In genomic region chr6:44224154-44224977, GRCh38 we compare ENCODE assay signal across 8 cellular contexts. TPM values are rescaled to one million over a fixed set of nuclear protein-coding genes. Genes with fewer than 3 reads are reported as not detected.
DNase-seq lines count a peak whose midpoint lies in the region; ATAC-seq and TF ChIP-seq lines count a peak whose summit lies in the region.

No MANE protein-coding gene starts in this region.

- H3K4me2 ChIP-seq in DND-41 (ENCODE audit: insufficient read depth, low read length) = peak overlapping the region; percentile 87

- H3K27me3 ChIP-seq in DND-41 (ENCODE audit: insufficient read depth, low read length, poor library complexity) = peaks cover 1% of the 10 kb centered on the region
- no peaks in the 10 kb centered on the region for H3K27me3 ChIP-seq in H7 (ENCODE audit: control insufficient read depth, insufficient read depth, low read length)
- peaks cover 4% of the 10 kb centered on the region for H3K27me3 ChIP-seq in effector memory CD4-positive, alpha-beta T cell (replicated peaks; ENCODE audit: control insufficient read depth, insufficient read depth, low read length, poor library complexity, severe bottlenecking)

- peaks cover 6% of the 10 kb centered on the region for H3K27me3 Mint-ChIP-seq in nephron (ENCODE audit: low read depth)

- no peaks in the 10 kb centered on the region for H3K36me3 Mint-ChIP-seq in nephron (ENCODE audit: low read depth)

- H3K4me3 ChIP-seq in DND-41 (ENCODE audit: low read depth in 1 of 2, low read length in 2 of 2) (peak overlapping the region; percentile 15 to 68; a peak in 3 of 4 replicates), H7 (ENCODE audit: insufficient read depth, low read depth, low read length) (peak overlapping the region; percentile 71)
- peak overlapping the region; percentile 66 for H3K4me3 ChIP-seq in effector memory CD4-positive, alpha-beta T cell (ENCODE audit: insufficient read depth, low read depth, low read length, poor library complexity, severe bottlenecking)

- TF ChIP-seq CTCF in DND-41 (IDR thresholded peaks at IDR 0.05; ENCODE audit: borderline replicate concordance, extremely low read depth, low read length, poor library complexity, severe bottlenecking) = peak; percentile 5
- TF ChIP-seq CTCF in nephron (IDR thresholded peaks at IDR 0.05; ENCODE audit: unreplicated experiment in 3 of 3) = no peak

- H3K79me2 ChIP-seq in DND-41 (ENCODE audit: insufficient read depth, low read length) = peaks cover 23% of the 10 kb centered on the region

- DNase-seq in DND-41 (peak; percentile 36), H7 (peak; percentile 69), RPMI8226 (peak; percentile 55), NCI-H187 treated with DMSO at 0.1 percent for 48 hours (lab: John Stamatoyannopoulos, UW) (no peak)
- no peak for DNase-seq in effector memory CD4-positive, alpha-beta T cell

- H3K4me1 Mint-ChIP-seq in nephron = peaks cover 69% of the 10 kb centered on the region

- H3K36me3 ChIP-seq in DND-41 (ENCODE audit: insufficient read depth, low read length) (peaks cover 16% of the 10 kb centered on the region), H7 (replicated peaks; ENCODE audit: control insufficient read depth, insufficient read depth, low read length) (peaks cover 6% of the 10 kb centered on the region)
- no peaks in the 10 kb centered on the region for H3K36me3 ChIP-seq in effector memory CD4-positive, alpha-beta T cell (ENCODE audit: control insufficient read depth, insufficient read depth, low read length)

- peak overlapping the region; percentile 80 to 88 (median 83) for H3K4me3 Mint-ChIP-seq in nephron

- H4K20me1 ChIP-seq in DND-41 (ENCODE audit: insufficient read depth, low read length) = peaks cover 27% of the 10 kb centered on the region

- peak overlapping the region; percentile 79 for H2AFZ ChIP-seq in DND-41 (ENCODE audit: low read depth, low read length)

- peak overlapping the region; percentile 69 for H3K9ac ChIP-seq in DND-41 (ENCODE audit: low read depth, low read length)

- peak overlapping the region; percentile 40 for H3K27ac ChIP-seq in DND-41 (ENCODE audit: low read length)
- H3K27ac ChIP-seq in effector memory CD4-positive, alpha-beta T cell (ENCODE audit: insufficient read depth, low read length, poor library complexity, severe bottlenecking) = no peak overlapping the region

- H3K27ac Mint-ChIP-seq in nephron = peak overlapping the region; percentile 54 to 74 (median 63)

- H3K4me1 ChIP-seq in DND-41 (ENCODE audit: insufficient read depth, low read length) = peaks cover 46% of the 10 kb centered on the region
- H3K4me1 ChIP-seq in effector memory CD4-positive, alpha-beta T cell (ENCODE audit: control insufficient read depth, insufficient read depth, low read length, poor library complexity, severe bottlenecking) = peaks cover 13% of the 10 kb centered on the region

- no peaks in the 10 kb centered on the region for H3K9me3 ChIP-seq in DND-41 (ENCODE audit: insufficient read depth, low read length, severe bottlenecking)
- H3K9me3 ChIP-seq in effector memory CD4-positive, alpha-beta T cell (ENCODE audit: control insufficient read depth, low read length) = no peaks in the 10 kb centered on the region

- no peaks in the 10 kb centered on the region for H3K9me3 Mint-ChIP-seq in nephron

- peak; percentile 15 for ATAC-seq in DND-41 (ENCODE audit: insufficient read depth, low read depth)
- ATAC-seq in HG02588 (IDR thresholded peaks at IDR 0.05; ENCODE audit: unreplicated experiment) = no peak
- ATAC-seq in HG02610 (IDR thresholded peaks at IDR 0.05; ENCODE audit: unreplicated experiment) = no peak

RNA-seq across cellular contexts. Expression of gene SLC29A1, which starts 1.0 kb away (rescaled TPM):
- 68.6 and 71.9 TPM in 2 replicates for total RNA-seq in H7 (2014; rRNA removed; shearing (Covaris generic))

RNA-seq across cellular contexts. Expression of gene MYMX, which starts 7.6 kb away (rescaled TPM):
- total RNA-seq in H7 (2014; rRNA removed; shearing (Covaris generic)) = 5.2 and 6.0 TPM in 2 replicates

RNA-seq across cellular contexts. Expression of gene HSP90AB1, which starts 22.5 kb away (rescaled TPM):
- 1,821 and 1,973 TPM in 2 replicates for total RNA-seq in H7 (2014; rRNA removed; shearing (Covaris generic))

RNA-seq across cellular contexts. Expression of gene SLC35B2, which starts 33.0 kb away (rescaled TPM):
- 27.2 and 28.7 TPM in 2 replicates for total RNA-seq in H7 (2014; rRNA removed; shearing (Covaris generic))

RNA-seq across cellular contexts. Expression of gene NFKBIE, which starts 41.0 kb away (rescaled TPM):
- total RNA-seq in H7 (2014; rRNA removed; shearing (Covaris generic)) = 9.7 and 12.3 TPM in 2 replicates

Comparison
In these comparisons a context has a peak if more than half of its experiments do, and no peak if none do; other contexts are left out.
1. DNase-seq: peak in DND-41 (single experiment), H7 (single experiment) and RPMI8226 (single experiment); none in effector memory CD4-positive, alpha-beta T cell (0 of 3) and NCI-H187 treated with DMSO at 0.1 percent for 48 hours (single experiment).
2. Peak in every context shown above with its lines, with median percentiles within 50 percentile points of each other: H3K4me3 ChIP-seq.